In genomic region chr7:22907805-22908204, GRCh38 we compare ENCODE assay signal across 25 cellular contexts.
"Had no signal": no experiment of that assay in that cellular context is flagged by ENCODE, and none has a peak within 500 bp of the region (broad histone marks: within the 10 kb centered on the region; RNA-seq: fewer than 3 reads in every experiment).

No MANE protein-coding gene starts in this region.

- DNase-seq: caudate nucleus; cerebellar nuclear complex; dermis blood vessel endothelial cell; effector memory CD4-positive, alpha-beta T cell; foreskin keratinocyte; glutamatergic neuron; lower lobe of right lung; naive B cell; right cardiac atrium; stimulated activated CD4-positive, alpha-beta T cell treated with anti-CD3 and anti-CD28 coated beads, Interleukin-12 subunit alpha, Interleukin-12 subunit beta, amount 100 ng/mL, for 4 hours; stimulated activated CD4-positive, alpha-beta T cell treated with anti-CD3 and anti-CD28 coated beads, Interleukin-1b, Interleukin-23, amount 100 ng/mL, for 48 hours; stimulated activated CD4-positive, alpha-beta T cell treated with anti-CD3 and anti-CD28 coated beads, Interleukin-4, amount 100 ng/mL, for 1 hour; stimulated activated CD8-positive, alpha-beta memory T cell treated with anti-CD3 and anti-CD28 coated beads, Interleukin-4, amount 100 ng/mL, for 48 hours; stimulated activated naive CD4-positive, alpha-beta T cell; stimulated activated naive CD8-positive, alpha-beta T cell treated with anti-CD3 and anti-CD28 coated beads, Interleukin-15, amount 100 ng/mL, for 72 hours; thyroid gland had no signal

- H3K4me1 Mint-ChIP-seq: naive B cell; nephron; stimulated activated naive CD8-positive, alpha-beta T cell treated with anti-CD3 and anti-CD28 coated beads, Interleukin-15, amount 100 ng/mL, for 72 hours had no signal

- H3K4me1 ChIP-seq: foreskin keratinocyte, lower lobe of right lung, neural progenitor cell, parathyroid adenoma, suprapubic skin, thyroid gland had no signal

- H3K27ac Mint-ChIP-seq: naive B cell; nephron; neural progenitor cell; progenitor cell of endocrine pancreas; stimulated activated naive CD8-positive, alpha-beta T cell treated with anti-CD3 and anti-CD28 coated beads, Interleukin-15, amount 100 ng/mL, for 72 hours; type B pancreatic cell had no signal

- H3K9me3 ChIP-seq: esophagus muscularis mucosa, lower lobe of right lung, suprapubic skin, thyroid gland had no signal

- H3K36me3 ChIP-seq: esophagus muscularis mucosa, lower lobe of right lung, neural progenitor cell, suprapubic skin, thyroid gland had no signal

- H3K36me3 Mint-ChIP-seq: neural progenitor cell, type B pancreatic cell had no signal

- H3K27ac ChIP-seq: esophagus muscularis mucosa, foreskin keratinocyte, lower lobe of right lung, neural progenitor cell, parathyroid adenoma, suprapubic skin, thyroid gland had no signal

- H3K27me3 Mint-ChIP-seq: naive B cell; progenitor cell of endocrine pancreas; stimulated activated naive CD8-positive, alpha-beta T cell treated with anti-CD3 and anti-CD28 coated beads, Interleukin-15, amount 100 ng/mL, for 72 hours; type B pancreatic cell had no signal

- ATAC-seq: foreskin keratinocyte; left lobe of liver; lower lobe of right lung; right cardiac atrium; stimulated activated naive CD8-positive, alpha-beta T cell treated with anti-CD3 and anti-CD28 coated beads, Interleukin-15, amount 100 ng/mL, for 72 hours had no signal

- H3K27me3 ChIP-seq: esophagus muscularis mucosa, foreskin keratinocyte, neural progenitor cell, suprapubic skin, thyroid gland had no signal

- H3K4me3 Mint-ChIP-seq: naive B cell; nephron; neural progenitor cell; stimulated activated naive CD8-positive, alpha-beta T cell treated with anti-CD3 and anti-CD28 coated beads, Interleukin-15, amount 100 ng/mL, for 72 hours; type B pancreatic cell had no signal

- H3K4me3 ChIP-seq: esophagus muscularis mucosa, lower lobe of right lung, neural progenitor cell, smooth muscle cell, suprapubic skin, thyroid gland had no signal
